10 cellular contexts compared by ENCODE assay signal in the genomic region with DNA sequence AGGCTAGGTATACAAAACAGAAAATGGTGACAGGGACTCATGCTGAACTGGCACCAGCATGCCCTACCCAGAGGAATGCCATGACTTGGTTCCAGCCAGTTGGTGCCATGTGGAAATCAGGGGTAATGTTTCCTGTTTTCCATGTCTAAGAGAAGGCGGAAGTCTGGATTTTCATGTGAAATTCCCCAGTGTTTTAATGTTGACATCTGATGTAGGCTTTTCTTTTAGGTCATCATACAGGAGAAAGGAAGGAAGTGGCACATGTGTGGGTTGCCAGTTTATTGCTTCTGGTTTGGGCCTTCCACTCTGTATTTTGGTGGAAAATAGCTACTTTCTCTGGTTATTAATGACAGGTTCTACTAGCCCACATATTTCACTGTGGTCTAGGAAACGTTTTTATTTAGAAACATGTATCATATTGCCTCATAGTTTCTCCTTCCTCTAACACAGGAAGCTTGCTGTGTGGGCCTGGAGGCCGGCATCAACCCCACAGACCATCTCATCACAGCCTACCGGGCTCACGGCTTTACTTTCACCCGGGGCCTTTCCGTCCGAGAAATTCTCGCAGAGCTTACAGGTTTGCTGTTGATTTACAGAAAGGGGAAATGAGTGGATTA. TPM values are rescaled to one million over a fixed set of nuclear protein-coding genes. Genes with fewer than 3 reads are reported as not detected.
A peak's percentile ranks its signal among the peaks of the same experiment; 100 is the strongest.
DNase-seq lines count a peak whose midpoint lies in the region; ATAC-seq and TF ChIP-seq lines count a peak whose summit lies in the region.
"Had no signal": no experiment of that assay in that cellular context is flagged by ENCODE, and none has a peak within 500 bp of the region (broad histone marks: within the 10 kb centered on the region; RNA-seq: fewer than 3 reads in every experiment).

No MANE protein-coding gene starts in this region.

- TF ChIP-seq CTCF in GM13976 (IDR thresholded peaks at IDR 0.05; ENCODE audit: borderline replicate concordance, control extremely low read depth, extremely low read depth, insufficient read depth, missing control alignments), result no peak

- intact Hi-C loops in posterior vena cava (cut with DNase I), result no loop called here

- H3K4me3 Mint-ChIP-seq in activated naive CD8-positive, alpha-beta T cell treated with anti-CD3 and anti-CD28 coated beads for 36 hours, result peak overlapping the region; percentile 40

- in situ Hi-C loops in GM13976 (cut with MboI; ENCODE audit: low sequenced_read_pairs, unreplicated experiment), result loop anchor here (25.0 kb wide), 1 partner anchor 536 kb away; a partner anchor contains a TSS

- H3K4me1 Mint-ChIP-seq in activated naive CD8-positive, alpha-beta T cell treated with anti-CD3 and anti-CD28 coated beads for 36 hours, result peaks cover 24% of the 10 kb centered on the region

- DNase-seq in GM13976 (ENCODE audit: low spot score) (peak; percentile 64), 8988T (no peak), NCI-H146 treated with DMSO at 0.1 percent for 48 hours (lab: John Stamatoyannopoulos, UW; ENCODE audit: unreplicated experiment) (no peak), caudate nucleus (lab: John Stamatoyannopoulos, UW) (no peak), posterior vena cava (ENCODE audit: low spot score) (no peak)
- peak; percentile 17 for DNase-seq in activated naive CD8-positive, alpha-beta T cell treated with anti-CD3 and anti-CD28 coated beads for 36 hours
- DNase-seq: NCI-H524 had no signal

- H3K27me3 Mint-ChIP-seq in activated naive CD8-positive, alpha-beta T cell treated with anti-CD3 and anti-CD28 coated beads for 36 hours, result no peaks in the 10 kb centered on the region

- no peak overlapping the region for H3K27ac ChIP-seq in caudate nucleus (ENCODE audit: low read depth, low read length)
- H3K27ac ChIP-seq: thoracic aorta had no signal

- ATAC-seq in GM21360 (IDR thresholded peaks at IDR 0.05; ENCODE audit: unreplicated experiment) (peak; percentile 94), HG03342 (IDR thresholded peaks at IDR 0.05; ENCODE audit: unreplicated experiment) (peak; percentile 90)

- no peaks in the 10 kb centered on the region for H3K9me3 Mint-ChIP-seq in activated naive CD8-positive, alpha-beta T cell treated with anti-CD3 and anti-CD28 coated beads for 36 hours

- peak overlapping the region; percentile 91 for H3K27ac Mint-ChIP-seq in activated naive CD8-positive, alpha-beta T cell treated with anti-CD3 and anti-CD28 coated beads for 36 hours

- peaks cover 20% of the 10 kb centered on the region for H3K36me3 Mint-ChIP-seq in activated naive CD8-positive, alpha-beta T cell treated with anti-CD3 and anti-CD28 coated beads for 36 hours

RNA-seq across cellular contexts. Expression of a gene that starts 7.2 kb away (rescaled TPM):
- 100 to 1,000 TPM; 286 to 288 TPM for total RNA-seq in activated naive CD8-positive, alpha-beta T cell treated with anti-CD3 and anti-CD28 coated beads for 36 hours
- 10 to 100 TPM; 94.3 to 95.1 TPM for total RNA-seq in posterior vena cava

Comparison
In these comparisons a context has a peak if more than half of its experiments do, and no peak if none do; other contexts are left out.
1. DNase-seq: peak in GM13976 (single experiment) and activated naive CD8-positive, alpha-beta T cell treated with anti-CD3 and anti-CD28 coated beads for 36 hours (single experiment); none in 8988T (single experiment), NCI-H146 treated with DMSO at 0.1 percent for 48 hours (single experiment), caudate nucleus (0 of 61) and posterior vena cava (single experiment).